Comparison of ENCODE assay signal across 13 cellular contexts in genomic region chr5:148055160-148055559, GRCh38. TPM values are rescaled to one million over a fixed set of nuclear protein-coding genes. Genes with fewer than 3 reads are reported as not detected.
"Had no signal": no experiment of that assay in that cellular context is flagged by ENCODE, and none has a peak within 500 bp of the region (broad histone marks: within the 10 kb centered on the region; RNA-seq: fewer than 3 reads in every experiment).

No MANE protein-coding gene starts in this region.

RNA-seq across cellular contexts. Expression of gene SPINK5, which starts 8.6 kb away (rescaled TPM):
- total RNA-seq: activated B cell treated with CpG ODN at 0.5 μM for 24 hours; activated CD4-positive, alpha-beta memory T cell treated with anti-CD3 and anti-CD28 coated beads for 36 hours; activated CD4-positive, alpha-beta memory T cell treated with anti-CD3 and anti-CD28 coated beads, Interleukin-2, amount 10 ng/mL, durations not matched to agents 7 days and 5 days; activated CD4-positive, alpha-beta T cell treated with anti-CD3 and anti-CD28 coated beads for 36 hours; activated CD4-positive, alpha-beta T cell treated with anti-CD3 and anti-CD28 coated beads, Interleukin-2, amount 10 ng/mL, durations not matched to agents 24 days and 14 days; activated CD4-positive, alpha-beta T cell treated with anti-CD3 and anti-CD28 coated beads, Interleukin-2, amount 10 ng/mL, durations not matched to agents 7 days and 5 days; activated CD8-positive, alpha-beta memory T cell treated with anti-CD3 and anti-CD28 coated beads for 36 hours; activated CD8-positive, alpha-beta memory T cell treated with anti-CD3 and anti-CD28 coated beads, Interleukin-2, amount 10 ng/mL, durations not matched to agents 7 days and 5 days; activated CD8-positive, alpha-beta T cell treated with anti-CD3 and anti-CD28 coated beads for 36 hours; activated CD8-positive, alpha-beta T cell treated with anti-CD3 and anti-CD28 coated beads, Interleukin-2, amount 10 ng/mL, durations not matched to agents 7 days and 5 days; T-helper 1 cell treated with Interleukin-12 subunit alpha and Interleukin-12 subunit beta and Interleukin-4 antibody, amounts not matched to agents 30 ng/mL and 1 ng/mL, for 36 hours; T-helper 17 cell; T-helper 2 cell treated with Interferon-gamma antibody and Interleukin-4, amounts not matched to agents 100 ng/mL and 5 ng/mL, for 36 hours had no signal
